ENCODE assay signal across 12 cellular contexts in the genomic region with DNA sequence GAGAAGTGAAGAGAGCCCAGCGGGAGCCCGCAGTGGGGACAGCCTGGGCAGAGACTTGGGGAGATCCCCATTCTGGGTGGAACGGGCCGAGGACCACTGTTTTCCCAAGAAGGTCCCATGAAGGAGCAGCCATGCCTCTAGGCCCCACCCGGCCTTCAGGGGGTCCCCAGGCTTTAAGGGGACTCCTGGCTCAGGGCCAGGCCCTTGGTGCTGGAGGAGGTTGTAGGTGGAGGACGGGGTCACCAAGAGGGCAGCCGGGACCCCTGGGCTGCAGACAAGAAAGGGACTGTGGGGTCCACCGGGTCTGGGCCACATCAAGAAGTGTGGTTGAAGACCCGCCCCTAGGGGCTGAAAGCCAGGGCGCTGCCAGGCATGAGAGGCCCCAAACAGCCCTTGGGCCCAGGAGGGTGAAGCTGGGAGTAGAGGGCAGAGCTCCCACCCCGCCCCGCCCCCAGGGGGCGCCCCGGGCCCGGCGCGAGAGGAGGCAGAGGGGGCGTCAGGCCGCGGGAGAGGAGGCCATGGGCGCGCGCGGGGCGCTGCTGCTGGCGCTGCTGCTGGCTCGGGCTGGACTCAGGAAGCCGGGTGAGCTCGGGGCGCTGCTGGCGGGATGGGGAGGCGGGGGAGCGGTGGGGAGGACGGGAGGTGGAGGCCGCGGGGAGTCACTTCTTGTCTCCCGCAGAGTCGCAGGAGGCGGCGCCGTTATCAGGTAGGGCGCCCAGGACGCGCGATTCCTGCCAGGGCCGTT. TPM values are rescaled to one million over a fixed set of nuclear protein-coding genes. Genes with fewer than 3 reads are reported as not detected.
DNase-seq lines count a peak whose midpoint lies in the region; ATAC-seq, FAIRE-seq and TF ChIP-seq lines count a peak whose summit lies in the region.
"Had no signal": no experiment of that assay in that cellular context is flagged by ENCODE, and none has a peak within 500 bp of the region (broad histone marks: within the 10 kb centered on the region; RNA-seq: fewer than 3 reads in every experiment).

TSS of gene PRSS21 (plus strand) at position 487 of the 745 bp plus-strand sequence. CDS start at position 519, 32 bp downstream.

- TF ChIP-seq CTCF in GM23338 (conservative IDR thresholded peaks at IDR 0.05; ENCODE audit: low read depth in 2 of 2) (peak; percentile 57 to 71), H1 (IDR thresholded peaks at IDR 0.05; ENCODE audit: control extremely low read depth in 1 of 3, insufficient read depth in 1 of 3, low read depth in 1 of 3, low read length in 3 of 3) (peak; percentile 40 to 66 (median 44))

- H3F3A ChIP-seq in GM23338 (replicated peaks; ENCODE audit: low read depth), result no peaks in the 10 kb centered on the region

- peaks cover 7% of the 10 kb centered on the region for H3K27me3 Mint-ChIP-seq in GM23338 (ENCODE audit: insufficient read depth, low read depth, poor library complexity)

- H3K36me3 Mint-ChIP-seq in GM23338 (ENCODE audit: low read depth), result no peaks in the 10 kb centered on the region

- H3K4ac ChIP-seq in H1 (replicated peaks; ENCODE audit: insufficient read length, low read depth, low read length), result peak within 1 kb of the TSS; percentile 14

- no peak within 1 kb of the TSS for H3K56ac ChIP-seq in H1 (replicated peaks; ENCODE audit: insufficient read length, low read depth, low read length)

- H2BK12ac ChIP-seq in H1 (ENCODE audit: low read depth, low read length), result peak within 1 kb of the TSS; percentile 23; the same call in 1 of the 2 replicates

- no peaks in the 10 kb centered on the region for H3K4me1 Mint-ChIP-seq in GM23338

- WGBS in H1 (ENCODE audit: extremely low coverage in 1 of 2, insufficient coverage in 1 of 2, insufficient read length in 1 of 2, insufficient replicate concordance in 2 of 2, low coverage in 1 of 2, low lambda C conversion rate in 2 of 2, missing lambda C conversion rate in 1 of 2), 2 experiments, result 91% methylated on average over 10 of the region's 46 CpGs; no CpG with 5 or more reads in 1 of the 2 experiments

- TF ChIP-seq EP300 in H1 (IDR thresholded peaks at IDR 0.05; ENCODE audit: borderline replicate concordance in 1 of 2, low read depth in 2 of 2, low read length in 2 of 2), result no peak

- peak; percentile 21 to 47; a peak in 3 of 4 replicates for TF ChIP-seq RAD21 in H1 (IDR thresholded peaks at IDR 0.05 in 1 of 2, conservative IDR thresholded peaks at IDR 0.05 in 1 of 2; ENCODE audit: low read depth in 2 of 2, low read length in 2 of 2)

- no peak for TF ChIP-seq POLR2A in H1 (IDR thresholded peaks at IDR 0.05; ENCODE audit: control extremely low read depth in 1 of 2, low read depth in 2 of 2, low read length in 2 of 2)

- no peak within 1 kb of the TSS for H3K14ac ChIP-seq in H1 (ENCODE audit: insufficient read length)

- no peak within 1 kb of the TSS; the same call in 1 of the 2 replicates for H3K18ac ChIP-seq in H1 (ENCODE audit: extremely low read depth, low read length)

- H4K5ac ChIP-seq in H1 (ENCODE audit: insufficient read length, low read depth, low read length), result no peak within 1 kb of the TSS

- no peak within 1 kb of the TSS for H2BK20ac ChIP-seq in H1 (ENCODE audit: low read length)

- H3K9ac ChIP-seq in H1 (replicated peaks in 1 of 4; ENCODE audit: extremely low read depth in 1 of 4, low read depth in 3 of 4, low read length in 3 of 4), result no peak within 1 kb of the TSS

- H3K9me3 Mint-ChIP-seq in GM23338, result no peaks in the 10 kb centered on the region

- no peak within 1 kb of the TSS for H2BK120ac ChIP-seq in H1 (replicated peaks; ENCODE audit: low read depth, low read length)

- H3K23me2 ChIP-seq in H1 (ENCODE audit: low read depth, low read length), result no peaks in the 10 kb centered on the region

- H3K4me2 ChIP-seq in GM23338 (no peak within 1 kb of the TSS), H1 (ENCODE audit: insufficient read depth in 1 of 2, low read depth in 2 of 2, low read length in 2 of 2) (no peak within 1 kb of the TSS)
- H3K4me2 ChIP-seq: hepatocyte had no signal

- H3K27ac Mint-ChIP-seq in GM23338, result no peak within 1 kb of the TSS

- no peak within 1 kb of the TSS; the same call in 1 of the 2 replicates for H2BK15ac ChIP-seq in H1 (ENCODE audit: low read length)

- peak within 1 kb of the TSS; percentile 74 for H2AFZ ChIP-seq in GM23338
- peak within 1 kb of the TSS; percentile 62; the same call in 1 of the 2 replicates for H2AFZ ChIP-seq in H1 (ENCODE audit: low read length)
- H2AFZ ChIP-seq: hepatocyte had no signal

- POLR2A ChIA-PET in H1 (lab: Charles Lee; ENCODE audit: partially characterized antibody), result interaction anchor here (1.1 to 1.2 kb wide), 2 partner anchors 39 to 43 kb away, joined by 4 to 5 read pairs; no protein-coding TSS in a partner anchor

- ATAC-seq in GM23338 (peak; percentile 89), GM19463 (IDR thresholded peaks at IDR 0.05; ENCODE audit: unreplicated experiment) (no peak), HG03039 (IDR thresholded peaks at IDR 0.05; ENCODE audit: unreplicated experiment) (no peak)

- FAIRE-seq in H1 (lab: Jason Lieb, UNC), result no peak

- 0 out of 2 replicates have a peak within 1 kb of the TSS, but pooled peaks have one; percentile 19 for H2AK5ac ChIP-seq in H1 (ENCODE audit: low read depth, low read length)

- H3K79me1 ChIP-seq in H1 (ENCODE audit: low read depth, low read length), result no peaks in the 10 kb centered on the region

- H4K8ac ChIP-seq in H1 (ENCODE audit: extremely low read depth, insufficient read depth, low read length), result 0 out of 2 replicates have a peak within 1 kb of the TSS, but pooled peaks have one; percentile 3

- H3K27ac ChIP-seq in GM23338 (ENCODE audit: low read depth) (no peak within 1 kb of the TSS), H1 (ENCODE audit: low read depth, low read length) (no peak within 1 kb of the TSS)
- H3K27ac ChIP-seq: hepatocyte had no signal

- H3K23ac ChIP-seq in H1 (ENCODE audit: insufficient read length), result no peak within 1 kb of the TSS

- H3K9me2 ChIP-seq in GM23338 (ENCODE audit: insufficient read depth), result no peaks in the 10 kb centered on the region

- no peaks in the 10 kb centered on the region for H3K9me3 ChIP-seq in H1 (ENCODE audit: insufficient read depth in 2 of 2, low read depth in 1 of 2, low read length in 1 of 2)

- H3K36me3 ChIP-seq in GM23338 (ENCODE audit: insufficient read depth) (no peaks in the 10 kb centered on the region), H1 (ENCODE audit: control insufficient read depth in 2 of 4, insufficient read depth in 4 of 4, low read length in 3 of 4) (no peaks in the 10 kb centered on the region)

- no peak within 1 kb of the TSS for H3K4me3 ChIP-seq in GM23338
- H3K4me3 ChIP-seq in H1 (ENCODE audit: extremely low read depth in 1 of 4, insufficient read depth in 2 of 4, low read depth in 3 of 4, low read length in 4 of 4), result no peak within 1 kb of the TSS
- H3K4me3 ChIP-seq: hepatocyte had no signal

- H4K91ac ChIP-seq in H1 (replicated peaks; ENCODE audit: insufficient read length, low read length), result peak within 1 kb of the TSS; percentile 65

- H3K4me1 ChIP-seq in GM23338 (ENCODE audit: insufficient read depth), result no peaks in the 10 kb centered on the region; the same call in 1 of the 2 replicates
- peaks cover 0 to 8% (median 1%) of the 10 kb centered on the region in 4 experiments; a peak in 2 of 7 replicates for H3K4me1 ChIP-seq in H1 (replicated peaks in 1 of 4; ENCODE audit: control insufficient read depth in 3 of 4, insufficient read depth in 4 of 4, low read length in 3 of 4)

- DNase-seq in GM23338 (ENCODE audit: low spot score) (peak; percentile 68), H1 (ENCODE audit: low read depth in 1 of 2, low spot score in 2 of 2) (peak in 1 of 2 experiments; percentile 83), NCI-H2107 (lab: John Stamatoyannopoulos, UW) (no peak), NCI-H187 (lab: John Stamatoyannopoulos, UW) (no peak)
- peak; percentile 9 for DNase-seq in activated CD4-positive, alpha-beta T cell treated with anti-CD3 and anti-CD28 coated beads, Interleukin-2, amount 50 U/mL, for 1 hour
- DNase-seq in stimulated activated CD4-positive, alpha-beta T cell treated with anti-CD3 and anti-CD28 coated beads, Interleukin-2, amount 100 ng/mL, for 48 hours, result peak; percentile 15 to 40
- DNase-seq: Karpas-422, SHP77 treated with DMSO at 0.1 percent for 48 hours had no signal

- H3K4me3 Mint-ChIP-seq in GM23338, result no peak within 1 kb of the TSS

- no peak within 1 kb of the TSS for H2BK5ac ChIP-seq in H1 (ENCODE audit: low read depth, low read length)

- no peaks in the 10 kb centered on the region for H4K20me1 ChIP-seq in GM23338 (replicated peaks; ENCODE audit: insufficient read depth)
- no peaks in the 10 kb centered on the region for H4K20me1 ChIP-seq in H1 (replicated peaks in 1 of 2; ENCODE audit: control insufficient read depth in 1 of 2, insufficient read depth in 2 of 2, low read length in 2 of 2)

- no peaks in the 10 kb centered on the region for H3K79me2 ChIP-seq in GM23338 (replicated peaks; ENCODE audit: insufficient read depth)
- H3K79me2 ChIP-seq in H1 (ENCODE audit: control insufficient read depth in 1 of 2, insufficient read depth in 2 of 2, low read length in 2 of 2), result no peaks in the 10 kb centered on the region
- H3K79me2 ChIP-seq: hepatocyte had no signal

- CTCF ChIA-PET in H1 (lab: Charles Lee; ENCODE audit: partially characterized antibody), result interaction anchor here (0.7 to 2.0 kb wide), 6 partner anchors 9 to 145 kb away, joined by 3 to 9 read pairs (median 4); no protein-coding TSS in a partner anchor

- H3K27me3 ChIP-seq in GM23338 (ENCODE audit: insufficient read depth) (no peaks in the 10 kb centered on the region), H1 (replicated peaks in 1 of 4; ENCODE audit: control insufficient read depth in 3 of 4, extremely low read depth in 1 of 4, insufficient read depth in 3 of 4, low read length in 3 of 4) (0 out of 7 replicates have a peak, but pooled peaks cover 0 to 2% (median 0%) of the 10 kb centered on the region in 4 experiments)
- H3K27me3 ChIP-seq: hepatocyte had no signal

TF ChIP-seq in GM23338, 12 proteins besides CTCF, POLR2A, EP300 and RAD21 (continues in another document):
- TF ChIP-seq EZH2phosphoT487 (IDR thresholded peaks at IDR 0.05; ENCODE audit: unreplicated experiment), result no peak
- no peak for TF ChIP-seq JUNB (IDR thresholded peaks at IDR 0.05; ENCODE audit: unreplicated experiment)

TF ChIP-seq in H1, 55 proteins besides CTCF, POLR2A, EP300 and RAD21 (continues in another document):
- 0 out of 2 replicates have a peak, but pooled peaks have one; percentile 50 for TF ChIP-seq GABPA (IDR thresholded peaks at IDR 0.05; ENCODE audit: borderline replicate concordance, insufficient read depth, low read length)

RNA-seq across cellular contexts. Expression of gene PRSS21, which starts in this region (rescaled TPM):
- total RNA-seq in GM23338 (2014; rRNA removed; shearing (Covaris generic)), result 1.1 and 2.4 TPM in 2 replicates
- polyA plus RNA-seq in GM23338 (2016; fragmentation: Nextera tagmentation; extraction: Ambion mirVana) (3.1 and 4.0 TPM in 2 replicates), H1 (2011; rRNA removed) (0.76 and 1.4 TPM in 2 replicates)
- 1.0 and 2.7 TPM in 2 replicates for total RNA-seq in H1 (2021; fragmentation: NEBNext Ultra II Directional; extraction: Animal tissue kit (Norgen Biotek cat#: 25700))
- polyA plus RNA-seq in H1 (2011; cell fraction: cytosol; rRNA removed), result 0.98 TPM
- 3.6 TPM for polyA plus RNA-seq in H1 (2011; cell fraction: nucleus; rRNA removed)
- polyA plus RNA-seq in H1 (2012, experiment 1 of 2), result 0.54 to 1.2 TPM (median 0.81 TPM) in 3 of 4 replicates, not detected in the other
- 0.51 TPM for polyA plus RNA-seq in H1 (2012, experiment 2 of 2)
- 1.2 TPM for polyA plus RNA-seq in H1 (2013, experiment 1 of 2)
- 0.96 TPM for polyA plus RNA-seq in H1 (2013, experiment 2 of 2)
- polyA minus RNA-seq in H1 (2011; rRNA and poly(A)+ RNA removed), result 0.32 TPM in 1 of 2 replicates, not detected in the other
- polyA minus RNA-seq in H1 (2011; cell fraction: cytosol; rRNA and poly(A)+ RNA removed), result 1.8 TPM
- 3.7 TPM for polyA minus RNA-seq in H1 (2011; cell fraction: nucleus; rRNA and poly(A)+ RNA removed)
- total RNA-seq: hepatocyte, temporal lobe had no signal
- polyA plus RNA-seq: hepatocyte had no signal

Comparison
In these comparisons a context has a peak if more than half of its experiments do, and no peak if none do; other contexts are left out.
1. DNase-seq: peak in GM23338 (single experiment), activated CD4-positive, alpha-beta T cell treated with anti-CD3 and anti-CD28 coated beads, Interleukin-2, amount 50 U/mL, for 1 hour (single experiment) and stimulated activated CD4-positive, alpha-beta T cell treated with anti-CD3 and anti-CD28 coated beads, Interleukin-2, amount 100 ng/mL, for 48 hours (2 of 2); none in NCI-H2107 (single experiment) and NCI-H187 (0 of 2).